1 cellular context compared by ENCODE assay signal in genomic region chr12:101859664-101860607, GRCh38.
TF ChIP-seq lines count a peak whose summit lies in the region.

No MANE protein-coding gene starts in this region.

TF ChIP-seq in GM12878, 131 proteins besides CTCF, POLR2A, EP300 and RAD21 (continues in another document):
- TF ChIP-seq CUX1 (IDR thresholded peaks at IDR 0.05; ENCODE audit: insufficient replicate concordance, low read depth, low read length): peak; percentile 58
- peak; percentile 98 for TF ChIP-seq RELB (IDR thresholded peaks at IDR 0.05; ENCODE audit: low read depth)
- TF ChIP-seq SMAD5 (IDR thresholded peaks at IDR 0.05; ENCODE audit: low read depth): 0 out of 2 replicates have a peak, but pooled peaks have one; percentile 42
- TF ChIP-seq SMC3 (IDR thresholded peaks at IDR 0.05; ENCODE audit: borderline replicate concordance, low read length): no peak
- TF ChIP-seq PBX3 (IDR thresholded peaks at IDR 0.05; ENCODE audit: insufficient replicate concordance, low read depth, low read length): no peak
- peak; percentile 68; the same call in 1 of the 2 replicates for TF ChIP-seq RUNX3 (IDR thresholded peaks at IDR 0.05; ENCODE audit: low read length)
- no peak for TF ChIP-seq HDGF (IDR thresholded peaks at IDR 0.05)
- TF ChIP-seq CEBPB (IDR thresholded peaks at IDR 0.05; ENCODE audit: borderline replicate concordance in 1 of 2, low read depth in 2 of 2, low read length in 2 of 2): peak in 1 of 2 experiments; percentile 66; a peak in 1 of 4 replicates
- no peak for TF ChIP-seq POU2F2 (IDR thresholded peaks at IDR 0.05; ENCODE audit: borderline replicate concordance, low read depth, low read length)
- no peak for TF ChIP-seq REST (IDR thresholded peaks at IDR 0.05; ENCODE audit: low read depth, low read length)
- no peak for TF ChIP-seq EGR1 (IDR thresholded peaks at IDR 0.05; ENCODE audit: borderline replicate concordance in 1 of 2, low read depth in 2 of 2, low read length in 2 of 2)
- TF ChIP-seq NFXL1 (IDR thresholded peaks at IDR 0.05; ENCODE audit: borderline replicate concordance): no peak
- TF ChIP-seq IRF3 (IDR thresholded peaks at IDR 0.05): no peak
- TF ChIP-seq CHD2 (IDR thresholded peaks at IDR 0.05; ENCODE audit: borderline replicate concordance, low read depth, low read length): no peak
- no peak for TF ChIP-seq NKRF (conservative IDR thresholded peaks at IDR 0.05)
- TF ChIP-seq ATF7 (IDR thresholded peaks at IDR 0.05; ENCODE audit: low read depth): peak; percentile 97
- TF ChIP-seq DPF2 (IDR thresholded peaks at IDR 0.05): peak; percentile 81
- TF ChIP-seq LARP7 (IDR thresholded peaks at IDR 0.05): no peak
- TF ChIP-seq E4F1 (IDR thresholded peaks at IDR 0.05; ENCODE audit: borderline replicate concordance, partially characterized antibody): no peak
- no peak for TF ChIP-seq FOS (IDR thresholded peaks at IDR 0.05; ENCODE audit: borderline replicate concordance, extremely low read depth, insufficient read length)
- TF ChIP-seq NR2C1 (IDR thresholded peaks at IDR 0.05): no peak
- TF ChIP-seq ZBTB40 (IDR thresholded peaks at IDR 0.05; ENCODE audit: borderline replicate concordance): no peak
- no peak for TF ChIP-seq SUZ12 (IDR thresholded peaks at IDR 0.05; ENCODE audit: unreplicated experiment)
- TF ChIP-seq ZNF592 (IDR thresholded peaks at IDR 0.05): 0 out of 2 replicates have a peak, but pooled peaks have one; percentile 44
